Comparison of ENCODE assay signal across 10 cellular contexts in genomic region chr4:184283659-184284335, GRCh38.
DNase-seq lines count a peak whose midpoint lies in the region; ATAC-seq and TF ChIP-seq lines count a peak whose summit lies in the region.
"Had no signal": no experiment of that assay in that cellular context is flagged by ENCODE, and none has a peak within 500 bp of the region (broad histone marks: within the 10 kb centered on the region; RNA-seq: fewer than 3 reads in every experiment).

No MANE protein-coding gene starts in this region.

- no TSS peak for BruUV-seq in MCF 10A (replicated peaks; lab: Mats Ljungman, UMichigan)

- intact Hi-C loops in MCF 10A (cut with micrococcal nuclease): loop anchor here (2.0 kb wide), 1 partner anchor 15 kb away; no protein-coding TSS in a partner anchor

- CTCF ChIA-PET in MCF 10A (lab: Yijun Ruan, JAX): interaction anchor here (0.6 to 1.5 kb wide), 6 partner anchors 10 to 1755 kb away, joined by 3 read pairs; no protein-coding TSS in a partner anchor

- POLR2A ChIA-PET in MCF 10A (lab: Yijun Ruan, JAX): interaction anchor here (0.6 to 1.8 kb wide), 5 partner anchors 8 to 254 kb away, joined by 3 to 6 read pairs (median 3); no protein-coding TSS in a partner anchor

- peak; percentile 35 to 74 for DNase-seq in T47D (ENCODE audit: low read depth in 1 of 2, low spot score in 1 of 2)
- DNase-seq in MCF 10A (ENCODE audit: unreplicated experiment): no peak
- peak; percentile 38 for DNase-seq in NAMALWA (ENCODE audit: low spot score)
- peak; percentile 32 for DNase-seq in hepatic stellate cell (ENCODE audit: low spot score)
- DNase-seq in cortex of kidney (lab: John Stamatoyannopoulos, UW): no peak
- DNase-seq in NK-92 treated with Interleukin-12 subunit alpha and Interleukin-12 subunit beta, amount 100 ng/mL, for 24 hours (lab: John Stamatoyannopoulos, UW): no peak
- DNase-seq: GF-D8, NCI-H187 treated with DMSO at 0.1 percent for 48 hours had no signal

- H3K27ac ChIP-seq in temporal lobe (ENCODE audit: low read depth, low read length): peak overlapping the region; percentile 92

- no peak overlapping the region for H3K27ac Mint-ChIP-seq in MCF 10A (ENCODE audit: low read depth, unreplicated experiment)

- H3K4me3 Mint-ChIP-seq in MCF 10A (ENCODE audit: unreplicated experiment): no peak overlapping the region

- no peaks in the 10 kb centered on the region for H3K4me1 Mint-ChIP-seq in MCF 10A (ENCODE audit: insufficient read depth, unreplicated experiment)

- no peak for ATAC-seq in HG03097 (IDR thresholded peaks at IDR 0.05; ENCODE audit: low FRiP score, unreplicated experiment)

- in situ Hi-C loops in T47D (cut with HindIII; ENCODE audit: low pct_unique_long_range_greater_than_20kb, low sequenced_read_pairs): no loop called here

- H3K27me3 Mint-ChIP-seq in MCF 10A (ENCODE audit: insufficient read depth, unreplicated experiment): no peaks in the 10 kb centered on the region

- H3K36me3 Mint-ChIP-seq in MCF 10A (ENCODE audit: insufficient read depth, unreplicated experiment): no peaks in the 10 kb centered on the region

- no peaks in the 10 kb centered on the region for H3K9me3 Mint-ChIP-seq in MCF 10A (ENCODE audit: unreplicated experiment)

- no peak for TF ChIP-seq CTCF in MCF 10A (IDR thresholded peaks at IDR 0.05; ENCODE audit: unreplicated experiment)

Comparison
In these comparisons a context has a peak if more than half of its experiments do, and no peak if none do; other contexts are left out.
1. DNase-seq: peak in T47D (2 of 2), NAMALWA (single experiment) and hepatic stellate cell (single experiment); none in MCF 10A (single experiment), cortex of kidney (single experiment) and NK-92 treated with Interleukin-12 subunit alpha and Interleukin-12 subunit beta, amount 100 ng/mL, for 24 hours (single experiment).